In genomic region chr19:27971869-27972268, GRCh38 we compare ENCODE assay signal across 21 cellular contexts.
"Had no signal": no experiment of that assay in that cellular context is flagged by ENCODE, and none has a peak within 500 bp of the region (broad histone marks: within the 10 kb centered on the region; RNA-seq: fewer than 3 reads in every experiment).

No MANE protein-coding gene starts in this region.

- ATAC-seq: activated T-cell treated with anti-CD3 and anti-CD28 coated beads, Interleukin-2, amount 50 U/mL, for 4 hours; gastrocnemius medialis; naive thymus-derived CD4-positive, alpha-beta T cell; stimulated activated naive B cell treated with anti-CD40 and anti-IgM and Interleukin-4, amounts not matched to agents 10 μg/mL and 1 μg/mL and 100 μg/mL, for 72 hours; T-helper 17 cell had no signal

- H3K9me3 Mint-ChIP-seq: activated naive CD8-positive, alpha-beta T cell treated with anti-CD3 and anti-CD28 coated beads for 36 hours; activated T-cell treated with anti-CD3 and anti-CD28 coated beads, Interleukin-2, amount 50 U/mL, for 4 hours; activated T-helper 2 cell treated with anti-CD3 and anti-CD28 coated beads, Interferon-gamma antibody, Interleukin-2, Interleukin-4, amounts not matched to agents 10 μg/mL and 5 μg/mL and 100 μg/mL, durations not matched to agents 14 hours and 24 hours and 36 hours; dendritic cell treated with granulocyte-macrophage colony-stimulating factor and Interleukin-4, amounts not matched to agents 40 ng/mL and 50 ng/mL, for 4 days; neural crest cell had no signal

- H3K27me3 ChIP-seq: gastrocnemius medialis, right atrium auricular region, transverse colon, uterus had no signal

- H3K27me3 Mint-ChIP-seq: activated naive CD8-positive, alpha-beta T cell treated with anti-CD3 and anti-CD28 coated beads for 36 hours; dendritic cell treated with granulocyte-macrophage colony-stimulating factor and Interleukin-4, amounts not matched to agents 40 ng/mL and 50 ng/mL, for 4 days; T-helper 17 cell had no signal

- H3K27ac Mint-ChIP-seq: activated naive CD8-positive, alpha-beta T cell treated with anti-CD3 and anti-CD28 coated beads for 36 hours; activated T-helper 2 cell treated with anti-CD3 and anti-CD28 coated beads, Interferon-gamma antibody, Interleukin-2, Interleukin-4, amounts not matched to agents 10 μg/mL and 5 μg/mL and 100 μg/mL, durations not matched to agents 14 hours and 24 hours and 36 hours; dendritic cell treated with granulocyte-macrophage colony-stimulating factor and Interleukin-4, amounts not matched to agents 40 ng/mL and 50 ng/mL, for 4 days; naive thymus-derived CD4-positive, alpha-beta T cell; stimulated activated naive B cell treated with anti-CD40 and anti-IgM and Interleukin-4, amounts not matched to agents 10 μg/mL and 1 μg/mL and 100 μg/mL, for 72 hours; T-helper 17 cell had no signal

- H3K4me1 Mint-ChIP-seq: activated naive CD8-positive, alpha-beta T cell treated with anti-CD3 and anti-CD28 coated beads for 36 hours; naive thymus-derived CD4-positive, alpha-beta T cell; neural crest cell; stimulated activated naive B cell treated with anti-CD40 and anti-IgM and Interleukin-4, amounts not matched to agents 10 μg/mL and 1 μg/mL and 100 μg/mL, for 72 hours had no signal

- H3K4me1 ChIP-seq: gastrocnemius medialis, prostate gland, right atrium auricular region, transverse colon, uterus had no signal

- H3K27ac ChIP-seq: gastrocnemius medialis, prostate gland, right atrium auricular region, transverse colon, uterus had no signal

- DNase-seq: activated CD4-positive, alpha-beta T cell treated with anti-CD3 and anti-CD28 coated beads for 4 hours; activated CD4-positive, alpha-beta T cell treated with anti-CD3 and anti-CD28 coated beads, Interleukin-2, amount 50 U/mL, for 48 hours; activated CD4-positive, CD25-positive, alpha-beta regulatory T cell; activated CD8-positive, alpha-beta memory T cell treated with anti-CD3 and anti-CD28 coated beads, Interleukin-2, amount 50 U/mL, for 48 hours; activated naive CD4-positive, alpha-beta T cell; activated naive CD8-positive, alpha-beta T cell treated with anti-CD3 and anti-CD28 coated beads for 36 hours; activated T-cell treated with anti-CD3 and anti-CD28 coated beads, Interleukin-2, amount 50 U/mL, for 4 hours; effector CD4-positive, alpha-beta T cell; gastrocnemius medialis; hypothalamus; naive thymus-derived CD4-positive, alpha-beta T cell; stimulated activated CD4-positive, alpha-beta T cell treated with anti-CD3 and anti-CD28 coated beads, Interleukin-2, amount 100 ng/mL, for 24 hours; stimulated activated naive B cell treated with anti-CD40 and anti-IgM and Interleukin-4, amounts not matched to agents 10 μg/mL and 1 μg/mL and 100 μg/mL, for 72 hours; T-helper 17 cell; transverse colon; uterus had no signal

- H3K4me3 Mint-ChIP-seq: activated naive CD8-positive, alpha-beta T cell treated with anti-CD3 and anti-CD28 coated beads for 36 hours; activated T-cell treated with anti-CD3 and anti-CD28 coated beads, Interleukin-2, amount 50 U/mL, for 4 hours; dendritic cell treated with granulocyte-macrophage colony-stimulating factor and Interleukin-4, amounts not matched to agents 40 ng/mL and 50 ng/mL, for 4 days; naive thymus-derived CD4-positive, alpha-beta T cell; neural crest cell; stimulated activated naive B cell treated with anti-CD40 and anti-IgM and Interleukin-4, amounts not matched to agents 10 μg/mL and 1 μg/mL and 100 μg/mL, for 72 hours; T-helper 17 cell had no signal

- H3K36me3 ChIP-seq: gastrocnemius medialis, prostate gland, right atrium auricular region, transverse colon, uterus had no signal

- H3K36me3 Mint-ChIP-seq: activated naive CD8-positive, alpha-beta T cell treated with anti-CD3 and anti-CD28 coated beads for 36 hours; stimulated activated naive B cell treated with anti-CD40 and anti-IgM and Interleukin-4, amounts not matched to agents 10 μg/mL and 1 μg/mL and 100 μg/mL, for 72 hours had no signal

- H3K9me3 ChIP-seq: gastrocnemius medialis, prostate gland, right atrium auricular region, transverse colon, uterus had no signal

- H3K4me3 ChIP-seq: gastrocnemius medialis, prostate gland, right atrium auricular region, transverse colon, uterus had no signal
